Comparison of ENCODE assay signal across 12 cellular contexts in the genomic region with DNA sequence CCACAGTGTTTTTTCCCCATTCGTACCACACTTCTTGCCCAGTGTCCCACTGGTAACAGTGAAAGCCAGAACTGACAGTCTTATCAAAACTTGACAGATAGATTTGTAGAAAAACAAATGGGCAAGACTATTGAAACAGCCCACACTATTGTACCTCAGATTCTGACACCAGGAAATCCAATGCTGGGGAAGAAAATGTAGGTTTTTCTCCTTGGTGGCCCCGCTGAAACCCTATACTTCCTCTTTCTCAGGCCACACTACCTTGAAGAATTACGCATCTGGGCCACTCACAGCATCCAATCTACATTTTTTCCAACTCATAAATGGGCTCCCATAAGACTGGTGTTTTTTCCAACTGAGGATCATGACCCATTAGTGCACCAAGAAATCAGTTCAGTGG.
DNase-seq lines count a peak whose midpoint lies in the region; ATAC-seq and TF ChIP-seq lines count a peak whose summit lies in the region.
"Had no signal": no experiment of that assay in that cellular context is flagged by ENCODE, and none has a peak within 500 bp of the region (broad histone marks: within the 10 kb centered on the region; RNA-seq: fewer than 3 reads in every experiment).

No MANE protein-coding gene starts in this region.

- POLR2A ChIA-PET in activated CD8-positive, alpha-beta T cell treated with anti-CD3 and anti-CD28 coated beads, Interleukin-2, amount 10 ng/mL, durations not matched to agents 7 days and 5 days (lab: Charles Lee) = no interaction called here
- POLR2A ChIA-PET in activated CD8-positive, alpha-beta T cell treated with anti-CD3 and anti-CD28 coated beads for 36 hours (lab: Charles Lee) = no interaction called here
- POLR2A ChIA-PET in PC-3 (lab: Charles Lee; ENCODE audit: unreplicated experiment) = no interaction called here

- H3K4me3 Mint-ChIP-seq in activated CD8-positive, alpha-beta T cell treated with anti-CD3 and anti-CD28 coated beads, Interleukin-2, amount 10 ng/mL, durations not matched to agents 7 days and 5 days = no peak overlapping the region
- no peak overlapping the region for H3K4me3 Mint-ChIP-seq in activated CD8-positive, alpha-beta T cell treated with anti-CD3 and anti-CD28 coated beads for 36 hours
- no peak overlapping the region; the same call in 2 of the 3 replicates for H3K4me3 Mint-ChIP-seq in GM23338
- peak overlapping the region in 1 of 2 donors; percentile 12 for H3K4me3 Mint-ChIP-seq in stimulated activated naive B cell treated with anti-CD40 and anti-IgM and Interleukin-4, amounts not matched to agents 10 μg/mL and 1 μg/mL and 100 μg/mL, for 72 hours

- peaks cover 22% of the 10 kb centered on the region for H3K27me3 Mint-ChIP-seq in activated CD8-positive, alpha-beta T cell treated with anti-CD3 and anti-CD28 coated beads, Interleukin-2, amount 10 ng/mL, durations not matched to agents 7 days and 5 days (ENCODE audit: low read depth)
- peaks cover 16% of the 10 kb centered on the region for H3K27me3 Mint-ChIP-seq in activated CD8-positive, alpha-beta T cell treated with anti-CD3 and anti-CD28 coated beads for 36 hours
- no peaks in the 10 kb centered on the region for H3K27me3 Mint-ChIP-seq in GM23338 (ENCODE audit: insufficient read depth, low read depth, poor library complexity)
- peaks cover 15 to 17% of the 10 kb centered on the region in 2 donors for H3K27me3 Mint-ChIP-seq in stimulated activated naive B cell treated with anti-CD40 and anti-IgM and Interleukin-4, amounts not matched to agents 10 μg/mL and 1 μg/mL and 100 μg/mL, for 72 hours
- H3K27me3 Mint-ChIP-seq: progenitor cell of endocrine pancreas had no signal

- H3F3A ChIP-seq in GM23338 (replicated peaks; ENCODE audit: low read depth) (no peaks in the 10 kb centered on the region), PC-3 (ENCODE audit: low read length, unreplicated experiment) (no peaks in the 10 kb centered on the region)

- H4K20me1 ChIP-seq in GM23338 (replicated peaks; ENCODE audit: insufficient read depth) (no peaks in the 10 kb centered on the region), PC-3 (ENCODE audit: low read length) (no peaks in the 10 kb centered on the region)

- H3K4me1 Mint-ChIP-seq in activated CD8-positive, alpha-beta T cell treated with anti-CD3 and anti-CD28 coated beads, Interleukin-2, amount 10 ng/mL, durations not matched to agents 7 days and 5 days (ENCODE audit: low read depth) = peaks cover 20% of the 10 kb centered on the region
- H3K4me1 Mint-ChIP-seq in activated CD8-positive, alpha-beta T cell treated with anti-CD3 and anti-CD28 coated beads for 36 hours (ENCODE audit: low read depth) = peaks cover 6% of the 10 kb centered on the region
- peaks cover 13% of the 10 kb centered on the region for H3K4me1 Mint-ChIP-seq in GM23338
- peaks cover 18 to 20% of the 10 kb centered on the region in 2 donors for H3K4me1 Mint-ChIP-seq in stimulated activated naive B cell treated with anti-CD40 and anti-IgM and Interleukin-4, amounts not matched to agents 10 μg/mL and 1 μg/mL and 100 μg/mL, for 72 hours

- H3K9me3 Mint-ChIP-seq in activated CD8-positive, alpha-beta T cell treated with anti-CD3 and anti-CD28 coated beads, Interleukin-2, amount 10 ng/mL, durations not matched to agents 7 days and 5 days (ENCODE audit: insufficient read depth) = no peaks in the 10 kb centered on the region
- no peaks in the 10 kb centered on the region for H3K9me3 Mint-ChIP-seq in activated CD8-positive, alpha-beta T cell treated with anti-CD3 and anti-CD28 coated beads for 36 hours
- peaks cover 27% of the 10 kb centered on the region for H3K9me3 Mint-ChIP-seq in GM23338
- peaks cover 2 to 4% of the 10 kb centered on the region in 2 donors for H3K9me3 Mint-ChIP-seq in stimulated activated naive B cell treated with anti-CD40 and anti-IgM and Interleukin-4, amounts not matched to agents 10 μg/mL and 1 μg/mL and 100 μg/mL, for 72 hours

- H3K4me3 ChIP-seq in GM23338 (no peak overlapping the region), ovary (no peak overlapping the region), PC-3 (ENCODE audit: low read length) (no peak overlapping the region)

- in situ Hi-C loops in KBM-7 (cut with MboI; ENCODE audit: low pct_unique_long_range_greater_than_20kb, low sequenced_read_pairs) = no loop called here

- H3K36me3 ChIP-seq in GM23338 (ENCODE audit: insufficient read depth) = peaks cover 9% of the 10 kb centered on the region
- H3K36me3 ChIP-seq in ovary = no peaks in the 10 kb centered on the region
- no peaks in the 10 kb centered on the region for H3K36me3 ChIP-seq in PC-3 (ENCODE audit: low read depth, low read length)

- intact Hi-C loops in activated CD8-positive, alpha-beta T cell treated with anti-CD3 and anti-CD28 coated beads for 36 hours (cut with micrococcal nuclease) = no loop called here
- intact Hi-C loops in ovary (cut with DNase I) = no loop called here
- intact Hi-C loops in PC-3 (cut with micrococcal nuclease) = no loop called here

- H3K4me1 ChIP-seq in GM23338 (ENCODE audit: insufficient read depth) = peaks cover 4% of the 10 kb centered on the region
- H3K4me1 ChIP-seq in ovary (ENCODE audit: insufficient read depth) = no peaks in the 10 kb centered on the region
- no peaks in the 10 kb centered on the region for H3K4me1 ChIP-seq in PC-3 (ENCODE audit: insufficient read depth, low read length)

- no peak for ATAC-seq in activated CD8-positive, alpha-beta T cell treated with anti-CD3 and anti-CD28 coated beads, Interleukin-2, amount 10 ng/mL, durations not matched to agents 7 days and 5 days
- ATAC-seq in activated CD8-positive, alpha-beta T cell treated with anti-CD3 and anti-CD28 coated beads for 36 hours = no peak
- ATAC-seq in GM23338 (no peak), PC-3 (no peak), GM18520 (IDR thresholded peaks at IDR 0.05; ENCODE audit: unreplicated experiment) (no peak)
- ATAC-seq in stimulated activated naive B cell treated with anti-CD40 and anti-IgM and Interleukin-4, amounts not matched to agents 10 μg/mL and 1 μg/mL and 100 μg/mL, for 72 hours (replicated peaks) = peak; percentile 86 to 89

- BruUV-seq in PC-3 (replicated peaks; lab: Mats Ljungman, UMichigan) = no TSS peak

- H3K27ac Mint-ChIP-seq in activated CD8-positive, alpha-beta T cell treated with anti-CD3 and anti-CD28 coated beads, Interleukin-2, amount 10 ng/mL, durations not matched to agents 7 days and 5 days = peak overlapping the region; percentile 23
- H3K27ac Mint-ChIP-seq in activated CD8-positive, alpha-beta T cell treated with anti-CD3 and anti-CD28 coated beads for 36 hours = no peak overlapping the region
- no peak overlapping the region for H3K27ac Mint-ChIP-seq in GM23338
- peak overlapping the region; percentile 6 for H3K27ac Mint-ChIP-seq in stimulated activated naive B cell treated with anti-CD40 and anti-IgM and Interleukin-4, amounts not matched to agents 10 μg/mL and 1 μg/mL and 100 μg/mL, for 72 hours
- H3K27ac Mint-ChIP-seq: progenitor cell of endocrine pancreas had no signal

- H3K79me2 ChIP-seq in GM23338 (replicated peaks; ENCODE audit: insufficient read depth) (no peaks in the 10 kb centered on the region), PC-3 (ENCODE audit: low read length) (no peaks in the 10 kb centered on the region)

- CTCF ChIA-PET in activated CD8-positive, alpha-beta T cell treated with anti-CD3 and anti-CD28 coated beads, Interleukin-2, amount 10 ng/mL, durations not matched to agents 7 days and 5 days (lab: Charles Lee) = no interaction called here
- CTCF ChIA-PET in activated CD8-positive, alpha-beta T cell treated with anti-CD3 and anti-CD28 coated beads for 36 hours (lab: Charles Lee) = no interaction called here
- CTCF ChIA-PET in PC-3 (lab: Charles Lee) = no interaction called here

- H3K27me3 ChIP-seq in GM23338 (ENCODE audit: insufficient read depth) (no peaks in the 10 kb centered on the region), ovary (no peaks in the 10 kb centered on the region), PC-3 (ENCODE audit: low read length) (no peaks in the 10 kb centered on the region)

- no peak overlapping the region for H3K27ac ChIP-seq in GM23338 (ENCODE audit: low read depth)
- no peak overlapping the region for H3K27ac ChIP-seq in ovary
- H3K27ac ChIP-seq in PC-3 (ENCODE audit: low read length) = no peak overlapping the region

- WGBS in ovary, 3 donors = 80 to 96% (median 88%) methylated on average over 3 of the region's 3 CpGs

- H3K4me2 ChIP-seq in GM23338 = no peak overlapping the region
- H3K4me2 ChIP-seq in PC-3 (ENCODE audit: low read length) = no peak overlapping the region

- H3K36me3 Mint-ChIP-seq in activated CD8-positive, alpha-beta T cell treated with anti-CD3 and anti-CD28 coated beads, Interleukin-2, amount 10 ng/mL, durations not matched to agents 7 days and 5 days (ENCODE audit: low read depth) = no peaks in the 10 kb centered on the region
- H3K36me3 Mint-ChIP-seq in activated CD8-positive, alpha-beta T cell treated with anti-CD3 and anti-CD28 coated beads for 36 hours (ENCODE audit: low read depth) = no peaks in the 10 kb centered on the region
- peaks cover 21% of the 10 kb centered on the region; the same call in 2 of the 3 replicates for H3K36me3 Mint-ChIP-seq in GM23338 (ENCODE audit: low read depth)
- no peaks in the 10 kb centered on the region for H3K36me3 Mint-ChIP-seq in stimulated activated naive B cell treated with anti-CD40 and anti-IgM and Interleukin-4, amounts not matched to agents 10 μg/mL and 1 μg/mL and 100 μg/mL, for 72 hours

- H3K9me3 ChIP-seq in ovary (no peaks in the 10 kb centered on the region), PC-3 (ENCODE audit: low read length) (no peaks in the 10 kb centered on the region)

- TF ChIP-seq POLR2A in ovary (IDR thresholded peaks at IDR 0.05) = no peak

- H3K9ac ChIP-seq in PC-3 (ENCODE audit: low read length) = no peak overlapping the region

- no peak for TF ChIP-seq EP300 in ovary (IDR thresholded peaks at IDR 0.05)

- TF ChIP-seq CTCF in activated CD8-positive, alpha-beta T cell treated with anti-CD3 and anti-CD28 coated beads for 36 hours (IDR thresholded peaks at IDR 0.05) = no peak
- TF ChIP-seq CTCF in GM23338 (conservative IDR thresholded peaks at IDR 0.05; ENCODE audit: low read depth in 2 of 2) (no peak), ovary (IDR thresholded peaks at IDR 0.05) (no peak), PC-3 (conservative IDR thresholded peaks at IDR 0.05; ENCODE audit: low read depth, low read length) (no peak)

- DNase-seq in activated CD8-positive, alpha-beta T cell treated with anti-CD3 and anti-CD28 coated beads, Interleukin-2, amount 10 ng/mL, durations not matched to agents 7 days and 5 days = no peak
- DNase-seq in activated CD8-positive, alpha-beta T cell treated with anti-CD3 and anti-CD28 coated beads for 36 hours = no peak
- no peak for DNase-seq in GM23338 (ENCODE audit: low spot score)
- peak; percentile 71 for DNase-seq in KBM-7
- peak; percentile 28 for DNase-seq in stimulated activated naive B cell treated with anti-CD40 and anti-IgM and Interleukin-4, amounts not matched to agents 10 μg/mL and 1 μg/mL and 100 μg/mL, for 72 hours
- DNase-seq in ovary = no peak
- no peak for DNase-seq in PC-3
- DNase-seq: activated CD4-positive, CD25-positive, alpha-beta regulatory T cell treated with anti-CD3 and anti-CD28 coated beads, Interleukin-2, amount 50 U/mL, for 72 hours; activated effector memory CD4-positive, alpha-beta T cell treated with anti-CD3 and anti-CD28 coated beads, Interleukin-2, amount 50 U/mL, for 16 hours; stimulated activated CD4-positive, alpha-beta T cell treated with anti-CD3 and anti-CD28 coated beads, Interleukin-2, amount 100 ng/mL, for 48 hours had no signal

- H2AFZ ChIP-seq in GM23338 (0 out of 2 replicates have a peak overlapping the region, but pooled peaks have one; percentile 0), PC-3 (ENCODE audit: low read length) (no peak overlapping the region)

- H3K9me2 ChIP-seq in GM23338 (ENCODE audit: insufficient read depth) (no peaks in the 10 kb centered on the region), PC-3 (replicated peaks; ENCODE audit: low read length) (no peaks in the 10 kb centered on the region)

Comparison
In these comparisons a context has a peak if more than half of its experiments do, and no peak if none do; other contexts are left out.
1. H3K27ac Mint-ChIP-seq: peak in activated CD8-positive, alpha-beta T cell treated with anti-CD3 and anti-CD28 coated beads, Interleukin-2, amount 10 ng/mL, durations not matched to agents 7 days and 5 days (single experiment) and stimulated activated naive B cell treated with anti-CD40 and anti-IgM and Interleukin-4, amounts not matched to agents 10 μg/mL and 1 μg/mL and 100 μg/mL, for 72 hours (single experiment); none in activated CD8-positive, alpha-beta T cell treated with anti-CD3 and anti-CD28 coated beads for 36 hours (single experiment) and GM23338 (single experiment).
2. ATAC-seq: peak in stimulated activated naive B cell treated with anti-CD40 and anti-IgM and Interleukin-4, amounts not matched to agents 10 μg/mL and 1 μg/mL and 100 μg/mL, for 72 hours (2 of 2); none in activated CD8-positive, alpha-beta T cell treated with anti-CD3 and anti-CD28 coated beads, Interleukin-2, amount 10 ng/mL, durations not matched to agents 7 days and 5 days (single experiment), activated CD8-positive, alpha-beta T cell treated with anti-CD3 and anti-CD28 coated beads for 36 hours (single experiment), GM23338 (single experiment), PC-3 (single experiment) and GM18520 (single experiment).
3. DNase-seq: peak in KBM-7 (single experiment) and stimulated activated naive B cell treated with anti-CD40 and anti-IgM and Interleukin-4, amounts not matched to agents 10 μg/mL and 1 μg/mL and 100 μg/mL, for 72 hours (single experiment); none in activated CD8-positive, alpha-beta T cell treated with anti-CD3 and anti-CD28 coated beads, Interleukin-2, amount 10 ng/mL, durations not matched to agents 7 days and 5 days (single experiment), activated CD8-positive, alpha-beta T cell treated with anti-CD3 and anti-CD28 coated beads for 36 hours (single experiment), GM23338 (single experiment), ovary (0 of 5) and PC-3 (single experiment).